In genomic region chr5:92979716-92980115, GRCh38 we compare ENCODE assay signal across 19 cellular contexts.
"Had no signal": no experiment of that assay in that cellular context is flagged by ENCODE, and none has a peak within 500 bp of the region (broad histone marks: within the 10 kb centered on the region; RNA-seq: fewer than 3 reads in every experiment).

No MANE protein-coding gene starts in this region.

- H3K4me1 Mint-ChIP-seq: stimulated activated memory B cell treated with anti-CD40 and anti-IgM and Interleukin-4, amounts not matched to agents 10 μg/mL and 1 μg/mL and 100 μg/mL, for 72 hours had no signal

- H3K27me3 Mint-ChIP-seq: dendritic cell treated with granulocyte-macrophage colony-stimulating factor and Interleukin-4, amounts not matched to agents 40 ng/mL and 50 ng/mL, for 4 days; natural killer cell treated with Interleukin-12 subunit alpha and Interleukin-12 subunit beta and Interleukin-15 and Interleukin-18, amount 100 ng/mL, for 72 hours; stimulated activated memory B cell treated with anti-CD40 and anti-IgM and Interleukin-4, amounts not matched to agents 10 μg/mL and 1 μg/mL and 100 μg/mL, for 72 hours had no signal

- ATAC-seq: activated naive CD4-positive, alpha-beta T cell treated with anti-CD3 and anti-CD28 coated beads, Interleukin-2, amount 50 U/mL, for 72 hours; activated T-cell treated with anti-CD3 and anti-CD28 coated beads, Interleukin-2, amount 50 U/mL, for 72 hours; foreskin keratinocyte; heart left ventricle; natural killer cell treated with Interleukin-12 subunit alpha and Interleukin-12 subunit beta and Interleukin-15 and Interleukin-18, amount 100 ng/mL, for 72 hours; stimulated activated memory B cell treated with anti-CD40 and anti-IgM and Interleukin-4, amounts not matched to agents 10 μg/mL and 1 μg/mL and 100 μg/mL, for 72 hours had no signal

- H3K27ac ChIP-seq: adrenal gland, epithelial cell of prostate, foreskin keratinocyte, heart left ventricle, spleen, thoracic aorta, upper lobe of left lung, WERI-Rb-1 had no signal

- H3K27me3 ChIP-seq: adrenal gland, foreskin keratinocyte, heart left ventricle, spleen, upper lobe of left lung had no signal

- H3K36me3 Mint-ChIP-seq: activated naive CD4-positive, alpha-beta T cell treated with anti-CD3 and anti-CD28 coated beads, Interleukin-2, amount 50 U/mL, for 72 hours; natural killer cell treated with Interleukin-12 subunit alpha and Interleukin-12 subunit beta and Interleukin-15 and Interleukin-18, amount 100 ng/mL, for 72 hours; stimulated activated memory B cell treated with anti-CD40 and anti-IgM and Interleukin-4, amounts not matched to agents 10 μg/mL and 1 μg/mL and 100 μg/mL, for 72 hours had no signal

- H3K27ac Mint-ChIP-seq: activated naive CD4-positive, alpha-beta T cell treated with anti-CD3 and anti-CD28 coated beads, Interleukin-2, amount 50 U/mL, for 72 hours; activated T-cell treated with anti-CD3 and anti-CD28 coated beads, Interleukin-2, amount 50 U/mL, for 72 hours; dendritic cell treated with granulocyte-macrophage colony-stimulating factor and Interleukin-4, amounts not matched to agents 40 ng/mL and 50 ng/mL, for 4 days; natural killer cell treated with Interleukin-12 subunit alpha and Interleukin-12 subunit beta and Interleukin-15 and Interleukin-18, amount 100 ng/mL, for 72 hours; stimulated activated memory B cell treated with anti-CD40 and anti-IgM and Interleukin-4, amounts not matched to agents 10 μg/mL and 1 μg/mL and 100 μg/mL, for 72 hours had no signal

- H3K4me1 ChIP-seq: adrenal gland, foreskin keratinocyte, heart left ventricle, spleen, upper lobe of left lung had no signal

- H3K9me3 ChIP-seq: adrenal gland, spleen, thoracic aorta, upper lobe of left lung had no signal

- H3K4me3 Mint-ChIP-seq: activated T-cell treated with anti-CD3 and anti-CD28 coated beads, Interleukin-2, amount 50 U/mL, for 72 hours; dendritic cell treated with granulocyte-macrophage colony-stimulating factor and Interleukin-4, amounts not matched to agents 40 ng/mL and 50 ng/mL, for 4 days; natural killer cell treated with Interleukin-12 subunit alpha and Interleukin-12 subunit beta and Interleukin-15 and Interleukin-18, amount 100 ng/mL, for 72 hours; stimulated activated memory B cell treated with anti-CD40 and anti-IgM and Interleukin-4, amounts not matched to agents 10 μg/mL and 1 μg/mL and 100 μg/mL, for 72 hours had no signal

- H3K36me3 ChIP-seq: adrenal gland, heart left ventricle, spleen, thoracic aorta, upper lobe of left lung, WERI-Rb-1 had no signal

- DNase-seq: activated CD4-positive, alpha-beta T cell treated with anti-CD3 and anti-CD28 coated beads for 1 hour; activated effector memory CD4-positive, alpha-beta T cell treated with anti-CD3 and anti-CD28 coated beads, Interleukin-2, amount 50 U/mL, for 16 hours; activated T-cell treated with anti-CD3 and anti-CD28 coated beads, Interleukin-2, amount 50 U/mL, for 72 hours; adrenal gland; foreskin keratinocyte; heart left ventricle; mesendoderm; spleen; stimulated activated CD4-positive, alpha-beta T cell treated with anti-CD3 and anti-CD28 coated beads, Interleukin-4, amount 100 ng/mL, for 4 hours; SW 1271; T-helper 2 cell; upper lobe of left lung; WERI-Rb-1 had no signal

- H3K4me3 ChIP-seq: adrenal gland, heart left ventricle, spleen, thoracic aorta, upper lobe of left lung had no signal
